ENCODE assay signal across 26 cellular contexts in the genomic region with DNA sequence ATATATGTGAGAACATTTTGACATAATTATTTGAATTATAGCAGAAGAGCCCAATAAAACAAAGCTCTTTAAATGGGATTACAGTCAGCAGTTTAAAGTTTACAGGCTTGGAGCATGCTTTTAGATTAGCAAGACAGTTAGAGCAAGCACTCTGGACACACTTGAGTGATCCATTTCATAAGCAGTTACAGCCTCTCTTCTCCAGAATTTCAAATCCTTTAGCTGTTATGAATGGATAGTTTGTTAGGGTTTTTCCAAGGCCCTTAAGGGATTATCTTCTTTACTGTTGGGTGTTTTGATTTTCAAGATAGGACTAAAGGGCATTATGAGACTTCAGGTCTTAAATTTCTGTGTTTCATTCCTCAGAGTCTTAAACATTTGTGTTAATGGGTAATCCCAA. TPM values are rescaled to one million over a fixed set of nuclear protein-coding genes. Genes with fewer than 3 reads are reported as not detected.
"Had no signal": no experiment of that assay in that cellular context is flagged by ENCODE, and none has a peak within 500 bp of the region (broad histone marks: within the 10 kb centered on the region; RNA-seq: fewer than 3 reads in every experiment).

No MANE protein-coding gene starts in this region.

- H2AFZ ChIP-seq: parathyroid adenoma had no signal

- DNase-seq: activated CD4-positive, alpha-beta T cell treated with anti-CD3 and anti-CD28 coated beads, Interleukin-2, amount 50 U/mL, for 1 hour; activated CD8-positive, alpha-beta T cell treated with anti-CD3 and anti-CD28 coated beads, Interleukin-2, amount 10 ng/mL, durations not matched to agents 7 days and 5 days; activated naive CD4-positive, alpha-beta T cell; activated T-cell treated with anti-CD3 and anti-CD28 coated beads, Interleukin-2, amount 50 U/mL, for 1 hour; adrenal gland; central memory CD4-positive, alpha-beta T cell; dorsolateral prefrontal cortex; esophagus squamous epithelium; heart left ventricle; left colon; mucosa of descending colon; nephron progenitor cell; nucleus accumbens; spleen; stimulated activated CD4-positive, alpha-beta T cell treated with anti-CD3 and anti-CD28 coated beads, Interleukin-4, amount 100 ng/mL, for 24 hours; stimulated activated naive CD4-positive, alpha-beta T cell treated with Interleukin-2 at 50 U/mL for 16 hours; SW 1271; T-helper 17 cell; upper lobe of right lung had no signal

- H3K4me1 Mint-ChIP-seq: memory B cell had no signal

- H3K27ac Mint-ChIP-seq: activated CD8-positive, alpha-beta T cell treated with anti-CD3 and anti-CD28 coated beads, Interleukin-2, amount 10 ng/mL, durations not matched to agents 7 days and 5 days; activated naive CD8-positive, alpha-beta T cell; memory B cell; nephron progenitor cell; T-helper 17 cell had no signal

- H3K4me3 Mint-ChIP-seq: activated CD8-positive, alpha-beta T cell treated with anti-CD3 and anti-CD28 coated beads, Interleukin-2, amount 10 ng/mL, durations not matched to agents 7 days and 5 days; activated naive CD8-positive, alpha-beta T cell; memory B cell; nephron progenitor cell; T-helper 17 cell had no signal

- H3K9me3 ChIP-seq: adrenal gland, esophagus squamous epithelium, gastroesophageal sphincter, heart left ventricle, mucosa of descending colon, spleen, upper lobe of right lung had no signal

- H3K27ac ChIP-seq: adrenal gland, dorsolateral prefrontal cortex, esophagus squamous epithelium, gastroesophageal sphincter, heart left ventricle, parathyroid adenoma, spleen, upper lobe of right lung had no signal

- H3K4me1 ChIP-seq: esophagus squamous epithelium, gastroesophageal sphincter, spleen, upper lobe of right lung had no signal

- H3K9ac ChIP-seq: parathyroid adenoma had no signal

- H3K27me3 ChIP-seq: adrenal gland, dorsolateral prefrontal cortex, esophagus squamous epithelium, gastroesophageal sphincter, heart left ventricle, spleen, upper lobe of right lung had no signal

- H3K9me3 Mint-ChIP-seq: memory B cell, nephron progenitor cell had no signal

- H3K36me3 Mint-ChIP-seq: activated naive CD8-positive, alpha-beta T cell; memory B cell had no signal

- H3K4me3 ChIP-seq: adrenal gland, dorsolateral prefrontal cortex, esophagus squamous epithelium, gastroesophageal sphincter, heart left ventricle, mucosa of descending colon, spleen, upper lobe of right lung had no signal

- H3K36me3 ChIP-seq: adrenal gland, esophagus squamous epithelium, gastroesophageal sphincter, heart left ventricle, spleen, upper lobe of right lung had no signal

RNA-seq across cellular contexts. Expression of a gene that starts 36.3 kb away (rescaled TPM):
- total RNA-seq: activated CD8-positive, alpha-beta T cell treated with anti-CD3 and anti-CD28 coated beads, Interleukin-2, amount 10 ng/mL, durations not matched to agents 7 days and 5 days; esophagus squamous epithelium; left colon; subcutaneous adipose tissue; upper lobe of right lung had no signal
- polyA plus RNA-seq: spleen had no signal

RNA-seq across cellular contexts. Expression of a gene that starts 52.1 kb away (rescaled TPM):
- total RNA-seq: activated CD8-positive, alpha-beta T cell treated with anti-CD3 and anti-CD28 coated beads, Interleukin-2, amount 10 ng/mL, durations not matched to agents 7 days and 5 days; adrenal gland; astrocyte; dorsolateral prefrontal cortex; esophagus squamous epithelium; gastroesophageal sphincter; left colon; lower leg skin; mucosa of descending colon; spleen; subcutaneous adipose tissue; T-helper 17 cell; upper lobe of right lung had no signal
- polyA plus RNA-seq: adrenal gland, spleen had no signal
